In genomic region chr3:171600030-171600429, GRCh38 we compare ENCODE assay signal across 8 cellular contexts.
"Had no signal": no experiment of that assay in that cellular context is flagged by ENCODE, and none has a peak within 500 bp of the region (broad histone marks: within the 10 kb centered on the region; RNA-seq: fewer than 3 reads in every experiment).

No MANE protein-coding gene starts in this region.

- H3K4me3 ChIP-seq: GM12878 had no signal

- DNase-seq: GDM1, GF-D8 had no signal

- FAIRE-seq: G401.6, GM12878, GM12891, GM12892, GM18507, GM19239 had no signal

- ATAC-seq: GM12878 had no signal
